ENCODE assay signal across 2 cellular contexts in genomic region chr1:119920104-119920968, GRCh38.
TF ChIP-seq lines count a peak whose summit lies in the region.

No MANE protein-coding gene starts in this region.

TF ChIP-seq in A549, 52 proteins besides CTCF, POLR2A, EP300 and RAD21:
- peak; percentile 17 for TF ChIP-seq MAFK (IDR thresholded peaks at IDR 0.05; ENCODE audit: partially characterized antibody)
- TF ChIP-seq SREBF2 (IDR thresholded peaks at IDR 0.05): no peak

TF ChIP-seq in K562, 482 proteins besides CTCF, POLR2A, EP300 and RAD21:
- TF ChIP-seq HNRNPK (IDR thresholded peaks at IDR 0.05; ENCODE audit: low read depth, low read length, poor library complexity, severe bottlenecking): no peak
- no peak for TF ChIP-seq MBD1 (CRISPR knock-in tag; IDR thresholded peaks at IDR 0.05)
- TF ChIP-seq RAD51 (IDR thresholded peaks at IDR 0.05; ENCODE audit: borderline replicate concordance, low read depth): no peak
- TF ChIP-seq MAFF (IDR thresholded peaks at IDR 0.05; ENCODE audit: low read length): peak; percentile 52; the same call in 1 of the 2 replicates
- TF ChIP-seq TAL1 (IDR thresholded peaks at IDR 0.05): peak; percentile 77
- peak; percentile 89 for TF ChIP-seq SOX6 (IDR thresholded peaks at IDR 0.05)
- no peak for TF ChIP-seq ZNF764 (CRISPR knock-in tag; IDR thresholded peaks at IDR 0.05; ENCODE audit: low read depth)
- TF ChIP-seq CBFB (CRISPR knock-in tag; IDR thresholded peaks at IDR 0.05): no peak
- no peak for TF ChIP-seq BRD4 (IDR thresholded peaks at IDR 0.05)
- no peak for TF ChIP-seq ZNF134 (CRISPR knock-in tag; conservative IDR thresholded peaks at IDR 0.05)
- TF ChIP-seq TRIM24 (IDR thresholded peaks at IDR 0.05): peak; percentile 34 to 42; a peak in 2 of 4 replicates
- TF ChIP-seq MYC (IDR thresholded peaks at IDR 0.05; ENCODE audit: low read depth, low read length): no peak
- no peak for TF ChIP-seq MYC (CRISPR knock-in tag; IDR thresholded peaks at IDR 0.05; ENCODE audit: borderline replicate concordance, low read depth)
- TF ChIP-seq HEY1 (CRISPR knock-in tag; IDR thresholded peaks at IDR 0.05; ENCODE audit: borderline replicate concordance): no peak
- TF ChIP-seq ZFP1 (CRISPR knock-in tag; IDR thresholded peaks at IDR 0.05): no peak
- TF ChIP-seq CBFA2T2 (conservative IDR thresholded peaks at IDR 0.05): peak; percentile 64
- no peak for TF ChIP-seq CGGBP1 (CRISPR knock-in tag; IDR thresholded peaks at IDR 0.05)
- no peak for TF ChIP-seq HIVEP1 (CRISPR knock-in tag; IDR thresholded peaks at IDR 0.05)
- no peak for TF ChIP-seq NFE2L1 (tag; IDR thresholded peaks at IDR 0.05; ENCODE audit: borderline replicate concordance, low read depth)
- no peak for TF ChIP-seq SMARCE1 (IDR thresholded peaks at IDR 0.05)
- no peak for TF ChIP-seq LEF1 (IDR thresholded peaks at IDR 0.05)
- TF ChIP-seq ZNF507 (tag; conservative IDR thresholded peaks at IDR 0.05): no peak
- TF ChIP-seq E2F5 (CRISPR knock-in tag; IDR thresholded peaks at IDR 0.05): 0 out of 2 replicates have a peak, but pooled peaks have one; percentile 24
- no peak for TF ChIP-seq ID3 (CRISPR knock-in tag; IDR thresholded peaks at IDR 0.05)
- no peak for TF ChIP-seq ID3 (tag; IDR thresholded peaks at IDR 0.05)
- TF ChIP-seq ZNF316 (IDR thresholded peaks at IDR 0.05): peak; percentile 79
- 0 out of 2 replicates have a peak, but pooled peaks have one; percentile 16 for TF ChIP-seq DPF2 (IDR thresholded peaks at IDR 0.05)
- TF ChIP-seq CTBP1 (IDR thresholded peaks at IDR 0.05; ENCODE audit: borderline replicate concordance): peak; percentile 25; the same call in 1 of the 2 replicates
- no peak for TF ChIP-seq AFF4 (CRISPR knock-in tag; IDR thresholded peaks at IDR 0.05)
- no peak for TF ChIP-seq ZNF347 (CRISPR knock-in tag; IDR thresholded peaks at IDR 0.05; ENCODE audit: low read depth)
- no peak for TF ChIP-seq FOXO4 (CRISPR knock-in tag; IDR thresholded peaks at IDR 0.05)
- peak; percentile 59 for TF ChIP-seq NCOR1 (IDR thresholded peaks at IDR 0.05)
- no peak for TF ChIP-seq ZBTB33 (CRISPR knock-in tag; IDR thresholded peaks at IDR 0.05)
- peak; percentile 58 for TF ChIP-seq TCF3 (CRISPR knock-in tag; IDR thresholded peaks at IDR 0.05)
- no peak for TF ChIP-seq RBM39 (optimal IDR thresholded peaks at IDR 0.05; ENCODE audit: low read depth, low read length)
- TF ChIP-seq SMC3 (conservative IDR thresholded peaks at IDR 0.05; ENCODE audit: insufficient read depth, low read depth, low read length): no peak
- peak; percentile 86 for TF ChIP-seq MAFG (tag; conservative IDR thresholded peaks at IDR 0.05)
- peak; percentile 82 for TF ChIP-seq CBFA2T3 (IDR thresholded peaks at IDR 0.05)
- no peak for TF ChIP-seq ZNF77 (CRISPR knock-in tag; IDR thresholded peaks at IDR 0.05)
- TF ChIP-seq THAP7 (CRISPR knock-in tag; IDR thresholded peaks at IDR 0.05): no peak
- peak; percentile 47; the same call in 1 of the 2 replicates for TF ChIP-seq TEAD4 (IDR thresholded peaks at IDR 0.05; ENCODE audit: low read length)
- TF ChIP-seq TEAD4 (CRISPR knock-in tag; IDR thresholded peaks at IDR 0.05; ENCODE audit: borderline replicate concordance): no peak
- peak; percentile 78 for TF ChIP-seq ARID1B (IDR thresholded peaks at IDR 0.05)
- TF ChIP-seq ZNF644 (tag; IDR thresholded peaks at IDR 0.05; ENCODE audit: low read depth): no peak
- TF ChIP-seq MTA2 (IDR thresholded peaks at IDR 0.05; ENCODE audit: low read depth): peak; percentile 44; the same call in 1 of the 2 replicates
- peak; percentile 35; the same call in 1 of the 2 replicates for TF ChIP-seq ZEB2 (IDR thresholded peaks at IDR 0.05)
- TF ChIP-seq RERE (CRISPR knock-in tag; IDR thresholded peaks at IDR 0.05; ENCODE audit: borderline replicate concordance): no peak
- no peak for TF ChIP-seq EP400 (IDR thresholded peaks at IDR 0.05)
- TF ChIP-seq ZNF41 (CRISPR knock-in tag; conservative IDR thresholded peaks at IDR 0.05): peak; percentile 73; the same call in 1 of the 2 replicates
- TF ChIP-seq C11orf30 (IDR thresholded peaks at IDR 0.05; ENCODE audit: low read depth): peak; percentile 72
- peak; percentile 25; the same call in 1 of the 2 replicates for TF ChIP-seq MAFK (IDR thresholded peaks at IDR 0.05; ENCODE audit: low read length)
- TF ChIP-seq TEAD1 (CRISPR knock-in tag; IDR thresholded peaks at IDR 0.05): no peak
- TF ChIP-seq KDM1A (IDR thresholded peaks at IDR 0.05): peak in 1 of 2 experiments; percentile 40; a peak in 2 of 4 replicates
